ENCODE assay signal across 2 cellular contexts in the genomic region with DNA sequence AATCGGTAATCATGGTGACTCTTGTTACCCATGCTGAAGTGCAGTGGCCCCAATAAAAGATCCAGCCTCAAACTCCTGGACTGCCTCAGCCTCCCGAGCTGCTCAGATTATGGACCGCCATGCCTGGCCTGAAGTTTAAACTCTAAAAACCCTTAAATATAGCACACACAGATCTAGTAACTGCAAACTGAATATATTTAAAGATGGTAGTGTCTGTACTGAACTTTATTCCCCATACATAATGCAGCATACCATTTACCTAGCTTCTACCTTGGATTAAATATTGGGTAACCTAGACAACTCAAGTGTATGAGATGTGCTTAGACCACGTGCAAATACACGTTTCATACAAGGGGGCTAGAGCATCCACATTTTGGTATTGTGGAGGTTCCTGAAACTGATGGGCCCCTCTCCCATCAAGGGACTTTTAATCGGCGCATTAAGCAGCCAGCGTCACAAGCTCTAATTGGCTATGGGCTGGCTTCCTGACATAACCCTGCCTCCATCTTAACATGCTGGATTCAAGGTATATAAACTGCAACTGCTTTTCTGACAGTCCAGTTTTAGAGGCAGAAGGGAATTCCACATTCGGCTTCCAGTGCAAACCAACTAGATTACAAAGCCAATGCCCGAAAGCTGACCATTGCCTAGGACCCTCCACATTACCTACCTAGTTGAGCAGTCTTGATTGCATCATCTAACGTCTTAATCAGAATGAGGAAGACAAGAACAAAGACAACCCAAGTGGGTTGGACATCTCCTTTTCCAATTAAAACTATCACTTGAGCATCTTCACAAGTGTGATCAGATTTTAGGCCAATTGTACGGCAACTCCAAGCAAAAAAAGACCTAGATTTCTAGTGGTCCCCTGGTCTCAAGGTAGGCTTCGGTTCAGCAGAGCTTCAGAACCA.
TF ChIP-seq lines count a peak whose summit lies in the region.

No MANE protein-coding gene starts in this region.

TF ChIP-seq in GM23338, 12 proteins besides CTCF, POLR2A, EP300 and RAD21 (continued from another document):
- TF ChIP-seq, protein P1, sequence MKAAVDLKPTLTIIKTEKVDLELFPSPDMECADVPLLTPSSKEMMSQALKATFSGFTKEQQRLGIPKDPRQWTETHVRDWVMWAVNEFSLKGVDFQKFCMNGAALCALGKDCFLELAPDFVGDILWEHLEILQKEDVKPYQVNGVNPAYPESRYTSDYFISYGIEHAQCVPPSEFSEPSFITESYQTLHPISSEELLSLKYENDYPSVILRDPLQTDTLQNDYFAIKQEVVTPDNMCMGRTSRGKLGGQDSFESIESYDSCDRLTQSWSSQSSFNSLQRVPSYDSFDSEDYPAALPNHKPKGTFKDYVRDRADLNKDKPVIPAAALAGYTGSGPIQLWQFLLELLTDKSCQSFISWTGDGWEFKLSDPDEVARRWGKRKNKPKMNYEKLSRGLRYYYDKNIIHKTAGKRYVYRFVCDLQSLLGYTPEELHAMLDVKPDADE (IDR thresholded peaks at IDR 0.05), result no peak
- 0 out of 2 replicates have a peak, but pooled peaks have one; percentile 1 for TF ChIP-seq ZNF331 (CRISPR knock-in tag; IDR thresholded peaks at IDR 0.05; ENCODE audit: low read depth)
- peak; percentile 68 for TF ChIP-seq POLR2AphosphoS5 (IDR thresholded peaks at IDR 0.05; ENCODE audit: low read depth)
- no peak for TF ChIP-seq JUNB (IDR thresholded peaks at IDR 0.05; ENCODE audit: unreplicated experiment)
- TF ChIP-seq EZH2 (IDR thresholded peaks at IDR 0.05; ENCODE audit: low read depth, unreplicated experiment), result no peak
- TF ChIP-seq, protein P2, sequence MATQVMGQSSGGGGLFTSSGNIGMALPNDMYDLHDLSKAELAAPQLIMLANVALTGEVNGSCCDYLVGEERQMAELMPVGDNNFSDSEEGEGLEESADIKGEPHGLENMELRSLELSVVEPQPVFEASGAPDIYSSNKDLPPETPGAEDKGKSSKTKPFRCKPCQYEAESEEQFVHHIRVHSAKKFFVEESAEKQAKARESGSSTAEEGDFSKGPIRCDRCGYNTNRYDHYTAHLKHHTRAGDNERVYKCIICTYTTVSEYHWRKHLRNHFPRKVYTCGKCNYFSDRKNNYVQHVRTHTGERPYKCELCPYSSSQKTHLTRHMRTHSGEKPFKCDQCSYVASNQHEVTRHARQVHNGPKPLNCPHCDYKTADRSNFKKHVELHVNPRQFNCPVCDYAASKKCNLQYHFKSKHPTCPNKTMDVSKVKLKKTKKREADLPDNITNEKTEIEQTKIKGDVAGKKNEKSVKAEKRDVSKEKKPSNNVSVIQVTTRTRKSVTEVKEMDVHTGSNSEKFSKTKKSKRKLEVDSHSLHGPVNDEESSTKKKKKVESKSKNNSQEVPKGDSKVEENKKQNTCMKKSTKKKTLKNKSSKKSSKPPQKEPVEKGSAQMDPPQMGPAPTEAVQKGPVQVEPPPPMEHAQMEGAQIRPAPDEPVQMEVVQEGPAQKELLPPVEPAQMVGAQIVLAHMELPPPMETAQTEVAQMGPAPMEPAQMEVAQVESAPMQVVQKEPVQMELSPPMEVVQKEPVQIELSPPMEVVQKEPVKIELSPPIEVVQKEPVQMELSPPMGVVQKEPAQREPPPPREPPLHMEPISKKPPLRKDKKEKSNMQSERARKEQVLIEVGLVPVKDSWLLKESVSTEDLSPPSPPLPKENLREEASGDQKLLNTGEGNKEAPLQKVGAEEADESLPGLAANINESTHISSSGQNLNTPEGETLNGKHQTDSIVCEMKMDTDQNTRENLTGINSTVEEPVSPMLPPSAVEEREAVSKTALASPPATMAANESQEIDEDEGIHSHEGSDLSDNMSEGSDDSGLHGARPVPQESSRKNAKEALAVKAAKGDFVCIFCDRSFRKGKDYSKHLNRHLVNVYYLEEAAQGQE (IDR thresholded peaks at IDR 0.05; ENCODE audit: unreplicated experiment), result no peak
- no peak for TF ChIP-seq EZH2phosphoT487 (IDR thresholded peaks at IDR 0.05; ENCODE audit: unreplicated experiment)

TF ChIP-seq in SK-N-SH treated with all-trans-retinoic acid at 6 μM for 48 hours, 23 proteins besides CTCF, POLR2A, EP300 and RAD21 (continued from another document):
- peak; percentile 36; the same call in 1 of the 2 replicates for TF ChIP-seq ARNTL (CRISPR knock-in tag; IDR thresholded peaks at IDR 0.05; ENCODE audit: borderline replicate concordance, low read depth)
- peak; percentile 84; the same call in 1 of the 2 replicates for TF ChIP-seq PPARA (CRISPR knock-in tag; IDR thresholded peaks at IDR 0.05; ENCODE audit: borderline replicate concordance)
- TF ChIP-seq CSDC2 (CRISPR knock-in tag; IDR thresholded peaks at IDR 0.05), result peak; percentile 24; the same call in 1 of the 2 replicates
- no peak for TF ChIP-seq ZNF70 (CRISPR knock-in tag; IDR thresholded peaks at IDR 0.05)
- TF ChIP-seq ESRRG (CRISPR knock-in tag; IDR thresholded peaks at IDR 0.05), result no peak
- TF ChIP-seq RARB (CRISPR knock-in tag; IDR thresholded peaks at IDR 0.05), result no peak; the same call in 1 of the 2 replicates
- no peak for TF ChIP-seq ZC3H10 (CRISPR knock-in tag; IDR thresholded peaks at IDR 0.05)
- TF ChIP-seq SNAI2 (CRISPR knock-in tag; IDR thresholded peaks at IDR 0.05), result no peak
- 0 out of 2 replicates have a peak, but pooled peaks have one; percentile 3 for TF ChIP-seq ZNF565 (CRISPR knock-in tag; conservative IDR thresholded peaks at IDR 0.05; ENCODE audit: low read depth)
- no peak; the same call in 1 of the 2 replicates for TF ChIP-seq ZNF8 (CRISPR knock-in tag; IDR thresholded peaks at IDR 0.05)
- TF ChIP-seq, protein P3, sequence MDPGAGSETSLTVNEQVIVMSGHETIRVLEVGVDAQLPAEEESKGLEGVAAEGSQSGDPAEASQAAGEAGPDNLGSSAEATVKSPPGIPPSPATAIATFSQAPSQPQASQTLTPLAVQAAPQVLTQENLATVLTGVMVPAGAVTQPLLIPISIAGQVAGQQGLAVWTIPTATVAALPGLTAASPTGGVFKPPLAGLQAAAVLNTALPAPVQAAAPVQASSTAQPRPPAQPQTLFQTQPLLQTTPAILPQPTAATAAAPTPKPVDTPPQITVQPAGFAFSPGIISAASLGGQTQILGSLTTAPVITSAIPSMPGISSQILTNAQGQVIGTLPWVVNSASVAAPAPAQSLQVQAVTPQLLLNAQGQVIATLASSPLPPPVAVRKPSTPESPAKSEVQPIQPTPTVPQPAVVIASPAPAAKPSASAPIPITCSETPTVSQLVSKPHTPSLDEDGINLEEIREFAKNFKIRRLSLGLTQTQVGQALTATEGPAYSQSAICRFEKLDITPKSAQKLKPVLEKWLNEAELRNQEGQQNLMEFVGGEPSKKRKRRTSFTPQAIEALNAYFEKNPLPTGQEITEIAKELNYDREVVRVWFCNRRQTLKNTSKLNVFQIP (CRISPR knock-in tag; IDR thresholded peaks at IDR 0.05; ENCODE audit: borderline replicate concordance, low read depth), result no peak
- TF ChIP-seq, protein P4, sequence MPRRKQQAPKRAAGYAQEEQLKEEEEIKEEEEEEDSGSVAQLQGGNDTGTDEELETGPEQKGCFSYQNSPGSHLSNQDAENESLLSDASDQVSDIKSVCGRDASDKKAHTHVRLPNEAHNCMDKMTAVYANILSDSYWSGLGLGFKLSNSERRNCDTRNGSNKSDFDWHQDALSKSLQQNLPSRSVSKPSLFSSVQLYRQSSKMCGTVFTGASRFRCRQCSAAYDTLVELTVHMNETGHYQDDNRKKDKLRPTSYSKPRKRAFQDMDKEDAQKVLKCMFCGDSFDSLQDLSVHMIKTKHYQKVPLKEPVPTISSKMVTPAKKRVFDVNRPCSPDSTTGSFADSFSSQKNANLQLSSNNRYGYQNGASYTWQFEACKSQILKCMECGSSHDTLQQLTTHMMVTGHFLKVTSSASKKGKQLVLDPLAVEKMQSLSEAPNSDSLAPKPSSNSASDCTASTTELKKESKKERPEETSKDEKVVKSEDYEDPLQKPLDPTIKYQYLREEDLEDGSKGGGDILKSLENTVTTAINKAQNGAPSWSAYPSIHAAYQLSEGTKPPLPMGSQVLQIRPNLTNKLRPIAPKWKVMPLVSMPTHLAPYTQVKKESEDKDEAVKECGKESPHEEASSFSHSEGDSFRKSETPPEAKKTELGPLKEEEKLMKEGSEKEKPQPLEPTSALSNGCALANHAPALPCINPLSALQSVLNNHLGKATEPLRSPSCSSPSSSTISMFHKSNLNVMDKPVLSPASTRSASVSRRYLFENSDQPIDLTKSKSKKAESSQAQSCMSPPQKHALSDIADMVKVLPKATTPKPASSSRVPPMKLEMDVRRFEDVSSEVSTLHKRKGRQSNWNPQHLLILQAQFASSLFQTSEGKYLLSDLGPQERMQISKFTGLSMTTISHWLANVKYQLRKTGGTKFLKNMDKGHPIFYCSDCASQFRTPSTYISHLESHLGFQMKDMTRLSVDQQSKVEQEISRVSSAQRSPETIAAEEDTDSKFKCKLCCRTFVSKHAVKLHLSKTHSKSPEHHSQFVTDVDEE (CRISPR knock-in tag; IDR thresholded peaks at IDR 0.05), result no peak
- peak; percentile 46; the same call in 1 of the 2 replicates for TF ChIP-seq GLIS3 (CRISPR knock-in tag; IDR thresholded peaks at IDR 0.05)
- no peak for TF ChIP-seq ISL1 (CRISPR knock-in tag; IDR thresholded peaks at IDR 0.05)
- peak; percentile 30; the same call in 1 of the 2 replicates for TF ChIP-seq TOX (CRISPR knock-in tag; IDR thresholded peaks at IDR 0.05; ENCODE audit: borderline replicate concordance)
- TF ChIP-seq, protein P5, sequence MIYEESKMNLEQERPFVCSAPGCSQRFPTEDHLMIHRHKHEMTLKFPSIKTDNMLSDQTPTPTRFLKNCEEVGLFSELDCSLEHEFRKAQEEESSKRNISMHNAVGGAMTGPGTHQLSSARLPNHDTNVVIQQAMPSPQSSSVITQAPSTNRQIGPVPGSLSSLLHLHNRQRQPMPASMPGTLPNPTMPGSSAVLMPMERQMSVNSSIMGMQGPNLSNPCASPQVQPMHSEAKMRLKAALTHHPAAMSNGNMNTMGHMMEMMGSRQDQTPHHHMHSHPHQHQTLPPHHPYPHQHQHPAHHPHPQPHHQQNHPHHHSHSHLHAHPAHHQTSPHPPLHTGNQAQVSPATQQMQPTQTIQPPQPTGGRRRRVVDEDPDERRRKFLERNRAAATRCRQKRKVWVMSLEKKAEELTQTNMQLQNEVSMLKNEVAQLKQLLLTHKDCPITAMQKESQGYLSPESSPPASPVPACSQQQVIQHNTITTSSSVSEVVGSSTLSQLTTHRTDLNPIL (CRISPR knock-in tag; IDR thresholded peaks at IDR 0.05; ENCODE audit: low read depth), result peak; percentile 80
- TF ChIP-seq ZFP30 (CRISPR knock-in tag; IDR thresholded peaks at IDR 0.05), result no peak; the same call in 1 of the 2 replicates
- 0 out of 2 replicates have a peak, but pooled peaks have one; percentile 9 for TF ChIP-seq TCF4 (CRISPR knock-in tag; IDR thresholded peaks at IDR 0.05; ENCODE audit: borderline replicate concordance)
- no peak for TF ChIP-seq BACH2 (CRISPR knock-in tag; IDR thresholded peaks at IDR 0.05; ENCODE audit: borderline replicate concordance)
- TF ChIP-seq OSR1 (CRISPR knock-in tag; IDR thresholded peaks at IDR 0.05), result no peak
- TF ChIP-seq, protein P6, sequence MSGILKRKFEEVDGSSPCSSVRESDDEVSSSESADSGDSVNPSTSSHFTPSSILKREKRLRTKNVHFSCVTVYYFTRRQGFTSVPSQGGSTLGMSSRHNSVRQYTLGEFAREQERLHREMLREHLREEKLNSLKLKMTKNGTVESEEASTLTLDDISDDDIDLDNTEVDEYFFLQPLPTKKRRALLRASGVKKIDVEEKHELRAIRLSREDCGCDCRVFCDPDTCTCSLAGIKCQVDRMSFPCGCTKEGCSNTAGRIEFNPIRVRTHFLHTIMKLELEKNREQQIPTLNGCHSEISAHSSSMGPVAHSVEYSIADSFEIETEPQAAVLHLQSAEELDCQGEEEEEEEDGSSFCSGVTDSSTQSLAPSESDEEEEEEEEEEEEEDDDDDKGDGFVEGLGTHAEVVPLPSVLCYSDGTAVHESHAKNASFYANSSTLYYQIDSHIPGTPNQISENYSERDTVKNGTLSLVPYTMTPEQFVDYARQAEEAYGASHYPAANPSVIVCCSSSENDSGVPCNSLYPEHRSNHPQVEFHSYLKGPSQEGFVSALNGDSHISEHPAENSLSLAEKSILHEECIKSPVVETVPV (CRISPR knock-in tag; IDR thresholded peaks at IDR 0.05), result peak; percentile 74; the same call in 1 of the 2 replicates
TF ChIP-seq in SK-N-SH treated with all-trans-retinoic acid at 6 μM for 48 hours: peak in this region for 10.
